In the genomic region with DNA sequence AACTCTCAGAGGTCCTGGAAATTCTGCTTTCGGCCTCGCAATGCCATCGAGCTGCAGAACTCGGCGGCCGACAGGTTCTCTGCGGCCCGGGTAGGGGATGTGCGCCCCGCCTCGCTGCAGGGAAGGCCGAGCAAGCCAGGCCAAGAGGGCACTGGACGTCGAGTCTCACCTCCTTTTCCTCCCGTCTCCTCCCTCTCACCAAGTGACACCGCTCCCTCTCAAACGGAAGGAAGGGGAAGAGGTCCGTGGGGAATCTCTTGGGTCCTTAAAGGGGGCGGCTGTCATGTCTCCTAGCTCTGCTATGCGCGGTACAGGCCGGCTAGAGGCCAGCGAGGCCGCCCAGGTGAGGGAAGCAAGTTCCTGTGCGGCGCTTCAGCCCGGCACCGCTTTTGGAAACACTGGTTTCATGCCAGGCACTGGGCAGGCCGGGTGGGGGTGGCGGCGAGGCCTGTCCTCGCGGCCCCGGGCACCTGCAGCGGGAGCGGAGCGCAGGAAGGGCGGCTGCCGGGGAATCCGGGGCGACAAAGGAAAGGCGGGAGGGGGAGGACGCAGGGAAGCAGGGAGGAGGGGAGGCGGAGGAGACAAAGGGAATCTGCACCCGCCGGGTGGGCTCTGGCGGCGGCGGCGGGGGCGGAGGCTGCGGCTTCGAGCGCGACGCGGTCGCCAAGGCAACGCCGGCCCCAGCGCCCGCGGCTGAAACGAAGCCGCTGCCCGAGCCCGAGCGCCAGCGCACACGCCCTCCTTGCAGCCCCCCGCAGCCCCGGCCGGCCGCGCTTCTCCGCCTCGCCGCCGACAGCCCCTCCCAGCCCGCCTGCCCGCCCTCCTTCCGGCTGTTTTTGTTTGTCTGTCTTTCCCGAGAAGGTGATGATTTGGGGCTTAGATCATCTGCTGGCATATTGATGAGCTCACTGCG, we compare ENCODE assay signal across 8 cellular contexts. TPM values are rescaled to one million over a fixed set of nuclear protein-coding genes. Genes with fewer than 3 reads are reported as not detected.
DNase-seq lines count a peak whose midpoint lies in the region; ATAC-seq and TF ChIP-seq lines count a peak whose summit lies in the region.

No MANE protein-coding gene starts in this region.

- peak overlapping the region; percentile 20 for H3K27ac ChIP-seq in mammary epithelial cell (ENCODE audit: insufficient read depth, low read depth, low read length)

- TF ChIP-seq CTCF in mammary epithelial cell (conservative IDR thresholded peaks at IDR 0.05 in 1 of 2, IDR thresholded peaks at IDR 0.05 in 1 of 2; ENCODE audit: extremely low read depth in 1 of 2, insufficient read depth in 1 of 2, low read depth in 1 of 2, low read length in 2 of 2): no peak

- dilution Hi-C loops in mammary epithelial cell (cut with HindIII; ENCODE audit: low sequenced_read_pairs): no loop called here

- no peaks in the 10 kb centered on the region for H4K20me1 ChIP-seq in mammary epithelial cell (ENCODE audit: insufficient read depth, low read length)

- intact Hi-C loops in mammary epithelial cell (cut with micrococcal nuclease): no loop called here

- H3K9me3 ChIP-seq in mammary epithelial cell (replicated peaks; ENCODE audit: insufficient read depth, low read length): no peaks in the 10 kb centered on the region

- H2AFZ ChIP-seq in mammary epithelial cell (ENCODE audit: low read depth, low read length): peak overlapping the region; percentile 70

- ATAC-seq in GM19455 (IDR thresholded peaks at IDR 0.05; ENCODE audit: unreplicated experiment) (no peak), HG03196 (IDR thresholded peaks at IDR 0.05; ENCODE audit: unreplicated experiment) (no peak)

- WGBS in mammary epithelial cell (ENCODE audit: low coverage, missing lambda C conversion rate): 32% methylated on average over 5 of the region's 84 CpGs

- peak overlapping the region; percentile 26 for H3K9ac ChIP-seq in mammary epithelial cell (ENCODE audit: insufficient read depth, low read length)

- BruUV-seq in mammary epithelial cell (replicated peaks; lab: Mats Ljungman, UMichigan): no TSS peak

- in situ Hi-C loops in mammary epithelial cell (cut with MboI; ENCODE audit: low sequenced_read_pairs in 2 of 2): no loop called here

- peak overlapping the region; percentile 72 for H3K4me2 ChIP-seq in mammary epithelial cell (ENCODE audit: insufficient read depth, low read depth, low read length)

- CTCF ChIA-PET in mammary epithelial cell (lab: Charles Lee; ENCODE audit: low non-redundant PET): interaction anchor here (0.6 kb wide), 1 partner anchor 1040 kb away, joined by 3 read pairs; no protein-coding TSS in a partner anchor

- H3K36me3 ChIP-seq in mammary epithelial cell (ENCODE audit: insufficient read depth, low read length): no peaks in the 10 kb centered on the region

- H3K4me1 ChIP-seq in mammary epithelial cell (ENCODE audit: insufficient read depth, low read length): peaks cover 13% of the 10 kb centered on the region

- peak overlapping the region in 2 of 3 experiments; percentile 48 to 58 for H3K4me3 ChIP-seq in mammary epithelial cell (replicated peaks in 1 of 3; ENCODE audit: insufficient read depth in 1 of 3, low read depth in 2 of 3, low read length in 3 of 3)

- DNase-seq in D341Med (ENCODE audit: low spot score): peak; percentile 93
- DNase-seq in NAMALWA (ENCODE audit: low spot score): peak; percentile 43
- peak; percentile 16 for DNase-seq in T1000 (lab: John Stamatoyannopoulos, UW)
- DNase-seq in mammary epithelial cell: peak; percentile 69
- peak; percentile 55 for DNase-seq in iris pigment epithelial cell (ENCODE audit: low read depth)
- peak; percentile 67 for DNase-seq in stimulated activated CD4-positive, alpha-beta T cell treated with anti-CD3 and anti-CD28 coated beads, Interleukin-4, amount 100 ng/mL, for 24 hours

- no peaks in the 10 kb centered on the region for H3K27me3 ChIP-seq in mammary epithelial cell (ENCODE audit: insufficient read depth, low read length)

- H3K79me2 ChIP-seq in mammary epithelial cell (ENCODE audit: insufficient read depth, low read length): no peaks in the 10 kb centered on the region

RNA-seq across cellular contexts. Expression of gene CDK5R1, which starts 32.3 kb away (rescaled TPM):
- total RNA-seq in mammary epithelial cell: 1 to 10 TPM; 1.7 to 4.9 TPM
- 2.6 TPM for polyA plus RNA-seq in mammary epithelial cell
- polyA minus RNA-seq in mammary epithelial cell: 10.1 TPM

Comparison
In these comparisons a context has a peak if more than half of its experiments do, and no peak if none do; other contexts are left out.
1. DNase-seq: peak in every context shown above with its lines; median percentile 93 in D341Med; 69 in mammary epithelial cell; 67 in stimulated activated CD4-positive, alpha-beta T cell treated with anti-CD3 and anti-CD28 coated beads, Interleukin-4, amount 100 ng/mL, for 24 hours; 55 in iris pigment epithelial cell; 43 in NAMALWA; 16 in T1000.